ENCODE assay signal across 2 cellular contexts in genomic region chr20:50762435-50763201, GRCh38.
A peak's percentile ranks its signal among the peaks of the same experiment; 100 is the strongest.
TF ChIP-seq lines count a peak whose summit lies in the region.

No MANE protein-coding gene starts in this region.

TF ChIP-seq in HEK293, 187 proteins besides CTCF, POLR2A, EP300 and RAD21 (continued from another document):
- TF ChIP-seq ZNF596 (tag by site-specific recombination; IDR thresholded peaks at IDR 0.05) (no peak), ZNF521 (tag by site-specific recombination; IDR thresholded peaks at IDR 0.05) (no peak), SCRT2 (tag by site-specific recombination; IDR thresholded peaks at IDR 0.05) (peak; percentile 35; the same call in 1 of the 2 replicates), EGR2 (tag by site-specific recombination; IDR thresholded peaks at IDR 0.05; ENCODE audit: low read depth) (0 out of 2 replicates have a peak, but pooled peaks have one; percentile 2), ZFHX2 (tag by site-specific recombination; conservative IDR thresholded peaks at IDR 0.05) (no peak), KLF8 (tag by site-specific recombination; IDR thresholded peaks at IDR 0.05) (no peak), ZBTB10 (tag by site-specific recombination; IDR thresholded peaks at IDR 0.05) (0 out of 2 replicates have a peak, but pooled peaks have one; percentile 1)
- TF ChIP-seq, protein P1, sequence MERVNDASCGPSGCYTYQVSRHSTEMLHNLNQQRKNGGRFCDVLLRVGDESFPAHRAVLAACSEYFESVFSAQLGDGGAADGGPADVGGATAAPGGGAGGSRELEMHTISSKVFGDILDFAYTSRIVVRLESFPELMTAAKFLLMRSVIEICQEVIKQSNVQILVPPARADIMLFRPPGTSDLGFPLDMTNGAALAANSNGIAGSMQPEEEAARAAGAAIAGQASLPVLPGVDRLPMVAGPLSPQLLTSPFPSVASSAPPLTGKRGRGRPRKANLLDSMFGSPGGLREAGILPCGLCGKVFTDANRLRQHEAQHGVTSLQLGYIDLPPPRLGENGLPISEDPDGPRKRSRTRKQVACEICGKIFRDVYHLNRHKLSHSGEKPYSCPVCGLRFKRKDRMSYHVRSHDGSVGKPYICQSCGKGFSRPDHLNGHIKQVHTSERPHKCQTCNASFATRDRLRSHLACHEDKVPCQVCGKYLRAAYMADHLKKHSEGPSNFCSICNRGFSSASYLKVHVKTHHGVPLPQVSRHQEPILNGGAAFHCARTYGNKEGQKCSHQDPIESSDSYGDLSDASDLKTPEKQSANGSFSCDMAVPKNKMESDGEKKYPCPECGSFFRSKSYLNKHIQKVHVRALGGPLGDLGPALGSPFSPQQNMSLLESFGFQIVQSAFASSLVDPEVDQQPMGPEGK (tag by site-specific recombination; IDR thresholded peaks at IDR 0.05) = no peak

TF ChIP-seq in GM12878, 131 proteins besides CTCF, POLR2A, EP300 and RAD21 (continued from another document):
- no peak for TF ChIP-seq REST (IDR thresholded peaks at IDR 0.05; ENCODE audit: low read depth, low read length)
- TF ChIP-seq, protein P2, sequence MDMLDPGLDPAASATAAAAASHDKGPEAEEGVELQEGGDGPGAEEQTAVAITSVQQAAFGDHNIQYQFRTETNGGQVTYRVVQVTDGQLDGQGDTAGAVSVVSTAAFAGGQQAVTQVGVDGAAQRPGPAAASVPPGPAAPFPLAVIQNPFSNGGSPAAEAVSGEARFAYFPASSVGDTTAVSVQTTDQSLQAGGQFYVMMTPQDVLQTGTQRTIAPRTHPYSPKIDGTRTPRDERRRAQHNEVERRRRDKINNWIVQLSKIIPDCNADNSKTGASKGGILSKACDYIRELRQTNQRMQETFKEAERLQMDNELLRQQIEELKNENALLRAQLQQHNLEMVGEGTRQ (IDR thresholded peaks at IDR 0.05; ENCODE audit: borderline replicate concordance, low read depth, low read length) = no peak
- TF ChIP-seq NFXL1 (IDR thresholded peaks at IDR 0.05; ENCODE audit: borderline replicate concordance) = peak; percentile 76; the same call in 1 of the 2 replicates
- TF ChIP-seq ETV6 (conservative IDR thresholded peaks at IDR 0.05 in 1 of 2, IDR thresholded peaks at IDR 0.05 in 1 of 2; ENCODE audit: borderline replicate concordance in 1 of 2, low read depth in 1 of 2) = peak in 1 of 2 experiments; percentile 65; a peak in 1 of 4 replicates
- TF ChIP-seq, protein P3, sequence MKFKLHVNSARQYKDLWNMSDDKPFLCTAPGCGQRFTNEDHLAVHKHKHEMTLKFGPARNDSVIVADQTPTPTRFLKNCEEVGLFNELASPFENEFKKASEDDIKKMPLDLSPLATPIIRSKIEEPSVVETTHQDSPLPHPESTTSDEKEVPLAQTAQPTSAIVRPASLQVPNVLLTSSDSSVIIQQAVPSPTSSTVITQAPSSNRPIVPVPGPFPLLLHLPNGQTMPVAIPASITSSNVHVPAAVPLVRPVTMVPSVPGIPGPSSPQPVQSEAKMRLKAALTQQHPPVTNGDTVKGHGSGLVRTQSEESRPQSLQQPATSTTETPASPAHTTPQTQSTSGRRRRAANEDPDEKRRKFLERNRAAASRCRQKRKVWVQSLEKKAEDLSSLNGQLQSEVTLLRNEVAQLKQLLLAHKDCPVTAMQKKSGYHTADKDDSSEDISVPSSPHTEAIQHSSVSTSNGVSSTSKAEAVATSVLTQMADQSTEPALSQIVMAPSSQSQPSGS (IDR thresholded peaks at IDR 0.05; ENCODE audit: low read length) = no peak
- no peak for TF ChIP-seq USF1 (IDR thresholded peaks at IDR 0.05; ENCODE audit: borderline replicate concordance, extremely low read length, insufficient read depth, low read depth, low read length)
- no peak for TF ChIP-seq EGR1 (IDR thresholded peaks at IDR 0.05; ENCODE audit: borderline replicate concordance in 1 of 2, low read depth in 2 of 2, low read length in 2 of 2)
- no peak for TF ChIP-seq CHD1 (IDR thresholded peaks at IDR 0.05; ENCODE audit: low read depth, low read length)
- TF ChIP-seq MXI1 (IDR thresholded peaks at IDR 0.05; ENCODE audit: low read depth, low read length) = no peak
